ENCODE assay signal across 8 cellular contexts in the genomic region with DNA sequence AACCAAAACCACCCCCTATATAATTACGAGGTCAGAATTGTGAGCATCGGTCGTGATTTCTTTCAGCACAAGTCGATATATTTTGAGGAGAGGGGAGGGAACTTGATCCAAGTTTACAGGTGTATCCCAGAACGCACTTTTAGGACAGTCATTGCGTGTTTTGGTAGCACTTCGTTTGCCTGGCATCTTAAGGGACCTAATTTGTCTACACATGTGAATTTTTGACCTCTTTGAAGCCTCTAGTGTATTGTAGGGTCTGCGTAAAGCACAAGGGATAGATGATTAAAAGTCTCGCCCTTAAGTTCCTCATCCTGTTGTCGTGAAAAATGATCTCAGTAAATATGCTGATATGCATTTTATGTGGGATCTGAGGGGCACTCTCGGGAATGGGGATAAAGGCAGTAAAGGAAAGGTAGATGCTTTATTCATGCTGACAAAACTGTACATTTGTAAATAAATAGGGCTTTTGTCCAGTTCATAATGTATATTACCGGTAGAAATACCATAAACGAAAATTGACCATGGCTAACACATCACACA. TPM values are rescaled to one million over a fixed set of nuclear protein-coding genes. Genes with fewer than 3 reads are reported as not detected.
DNase-seq lines count a peak whose midpoint lies in the region; ATAC-seq and TF ChIP-seq lines count a peak whose summit lies in the region.

No MANE protein-coding gene starts in this region.

- H3K27ac ChIP-seq in HL-60 (replicated peaks) (peak overlapping the region; percentile 62), mammary epithelial cell (ENCODE audit: insufficient read depth, low read depth, low read length) (peak overlapping the region; percentile 78), muscle layer of colon (ENCODE audit: low read depth, low read length) (peak overlapping the region; percentile 13)

- BruUV-seq in mammary epithelial cell (replicated peaks; lab: Mats Ljungman, UMichigan) = no TSS peak

- DNase-seq in AG04449 (ENCODE audit: low read depth, low spot score) (no peak), HL-60 (ENCODE audit: low read depth in 1 of 2, low spot score in 1 of 2) (no peak), mammary epithelial cell (no peak), DMS 273 treated with DMSO at 0.1 percent for 48 hours (lab: John Stamatoyannopoulos, UW) (no peak), foreskin melanocyte (no peak), CD1c-positive myeloid dendritic cell (ENCODE audit: extremely low spot score) (no peak)

- peaks cover 5% of the 10 kb centered on the region for H3K36me3 ChIP-seq in mammary epithelial cell (ENCODE audit: insufficient read depth, low read length)
- H3K36me3 ChIP-seq in muscle layer of colon (ENCODE audit: insufficient read depth, low read length) = no peaks in the 10 kb centered on the region

- H2AFZ ChIP-seq in mammary epithelial cell (ENCODE audit: low read depth, low read length) = peak overlapping the region; percentile 94

- 19% methylated on average over 13 of the region's 13 CpGs for WGBS in mammary epithelial cell (ENCODE audit: low coverage, missing lambda C conversion rate)

- peaks cover 3% of the 10 kb centered on the region for H3K79me2 ChIP-seq in mammary epithelial cell (ENCODE audit: insufficient read depth, low read length)

- CTCF ChIA-PET in AG04449 (lab: Yijun Ruan, JAX) (interaction anchor here (2.1 kb wide), 1 partner anchor 67 kb away, joined by 6 read pairs; no protein-coding TSS in a partner anchor), mammary epithelial cell (lab: Charles Lee; ENCODE audit: low non-redundant PET) (no interaction called here)

- H3K4me3 ChIP-seq in AG04449 (ENCODE audit: low read depth, low read length) = peak overlapping the region; percentile 76
- peak overlapping the region; percentile 79 for H3K4me3 ChIP-seq in HL-60 (replicated peaks; ENCODE audit: insufficient read depth, low read length)
- peak overlapping the region; percentile 63 to 87 (median 83) for H3K4me3 ChIP-seq in mammary epithelial cell (replicated peaks in 1 of 3; ENCODE audit: insufficient read depth in 1 of 3, low read depth in 2 of 3, low read length in 3 of 3)
- peak overlapping the region; percentile 52 to 90 for H3K4me3 ChIP-seq in muscle layer of colon (ENCODE audit: low read depth in 1 of 2, low read length in 2 of 2)

- POLR2A ChIA-PET in AG04449 (lab: Yijun Ruan, JAX) = no interaction called here

- H3K4me1 ChIP-seq in mammary epithelial cell (ENCODE audit: insufficient read depth, low read length) (peaks cover 17% of the 10 kb centered on the region), muscle layer of colon (ENCODE audit: insufficient read depth, low read length) (peaks cover 12% of the 10 kb centered on the region)

- TF ChIP-seq CTCF in AG04449 (IDR thresholded peaks at IDR 0.05; ENCODE audit: insufficient read depth, low read length, missing control alignments) = no peak
- no peak for TF ChIP-seq CTCF in HL-60 (IDR thresholded peaks at IDR 0.05; ENCODE audit: insufficient read depth, low read length)
- no peak for TF ChIP-seq CTCF in mammary epithelial cell (conservative IDR thresholded peaks at IDR 0.05 in 1 of 2, IDR thresholded peaks at IDR 0.05 in 1 of 2; ENCODE audit: extremely low read depth in 1 of 2, insufficient read depth in 1 of 2, low read depth in 1 of 2, low read length in 2 of 2)

- intact Hi-C loops in mammary epithelial cell (cut with micrococcal nuclease) = loop anchor here (1.0 to 2.0 kb wide), 3 partner anchors 105 to 179 kb away; no protein-coding TSS in a partner anchor

- H4K20me1 ChIP-seq in mammary epithelial cell (ENCODE audit: insufficient read depth, low read length) = no peaks in the 10 kb centered on the region

- peak overlapping the region; percentile 93 for H3K4me2 ChIP-seq in mammary epithelial cell (ENCODE audit: insufficient read depth, low read depth, low read length)

- H3K9ac ChIP-seq in mammary epithelial cell (ENCODE audit: insufficient read depth, low read length) = peak overlapping the region; percentile 81
- peak overlapping the region; percentile 15 for H3K9ac ChIP-seq in muscle layer of colon (ENCODE audit: low read length)

- H3K9me3 ChIP-seq in mammary epithelial cell (replicated peaks; ENCODE audit: insufficient read depth, low read length) (no peaks in the 10 kb centered on the region), muscle layer of colon (ENCODE audit: low read length) (no peaks in the 10 kb centered on the region)

- in situ Hi-C loops in mammary epithelial cell (cut with MboI; ENCODE audit: low sequenced_read_pairs in 2 of 2) = no loop called here

- dilution Hi-C loops in mammary epithelial cell (cut with HindIII; ENCODE audit: low sequenced_read_pairs) = no loop called here

- H3K27me3 ChIP-seq in HL-60 (ENCODE audit: insufficient read depth, poor library complexity, severe bottlenecking) = no peaks in the 10 kb centered on the region
- H3K27me3 ChIP-seq in mammary epithelial cell (ENCODE audit: insufficient read depth, low read length) = no peaks in the 10 kb centered on the region
- no peaks in the 10 kb centered on the region for H3K27me3 ChIP-seq in muscle layer of colon (ENCODE audit: control insufficient read depth in 1 of 2, insufficient read depth in 2 of 2, low read length in 2 of 2)

- ATAC-seq in HG02970 (IDR thresholded peaks at IDR 0.05; ENCODE audit: low FRiP score, unreplicated experiment) = no peak

RNA-seq across cellular contexts. Expression of gene CCDC34, which starts 0.6 kb away (rescaled TPM):
- total RNA-seq in mammary epithelial cell = 10 to 100 TPM in 1 of 2 donors, 1 to 10 TPM in 1; 2.5 to 10.4 TPM
- polyA plus RNA-seq in mammary epithelial cell = 5.9 TPM
- polyA minus RNA-seq in mammary epithelial cell = 1.5 TPM

Comparison
In these comparisons a context has a peak if more than half of its experiments do, and no peak if none do; other contexts are left out.
1. H3K27ac ChIP-seq: peak in every context shown above with its lines; median percentile 78 in mammary epithelial cell; 62 in HL-60; 13 in muscle layer of colon.